ENCODE assay signal across 17 cellular contexts in the genomic region with DNA sequence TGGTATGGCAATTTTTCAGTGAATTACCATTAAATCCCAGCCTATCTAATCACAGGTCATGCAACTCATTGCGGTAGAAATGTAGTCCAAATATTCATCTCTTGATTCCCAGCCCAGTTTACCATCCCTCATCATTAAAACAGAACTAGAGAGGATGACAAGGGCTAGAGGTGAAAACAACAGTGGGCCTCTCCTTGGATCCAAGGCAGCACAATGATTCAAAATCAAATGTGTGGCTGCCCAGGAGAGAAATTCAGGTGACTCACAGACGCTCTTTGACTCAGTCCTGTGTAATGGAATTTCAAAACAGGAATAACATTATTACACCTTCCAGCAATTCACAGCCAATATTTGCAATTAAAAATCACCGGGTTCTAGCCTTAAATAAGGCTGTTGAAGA.
DNase-seq lines count a peak whose midpoint lies in the region; FAIRE-seq and TF ChIP-seq lines count a peak whose summit lies in the region.
"Had no signal": no experiment of that assay in that cellular context is flagged by ENCODE, and none has a peak within 500 bp of the region (broad histone marks: within the 10 kb centered on the region; RNA-seq: fewer than 3 reads in every experiment).

No MANE protein-coding gene starts in this region.

- FAIRE-seq in keratinocyte (lab: Jason Lieb, UNC) (peak; percentile 72), small intestine (lab: Jason Lieb, UNC) (no peak)
- FAIRE-seq: GM12892, K562 had no signal

- H3K27me3 ChIP-seq in keratinocyte (ENCODE audit: control insufficient read depth, extremely low read depth, insufficient read depth, low read length) = no peaks in the 10 kb centered on the region
- H3K27me3 ChIP-seq in small intestine (ENCODE audit: control insufficient read depth in 2 of 2, insufficient read depth in 2 of 2, low read length in 2 of 2) = no peaks in the 10 kb centered on the region
- H3K27me3 ChIP-seq: neural progenitor cell had no signal

- peaks cover 2% of the 10 kb centered on the region for H3K27me3 Mint-ChIP-seq in activated CD4-positive, alpha-beta T cell treated with anti-CD3 and anti-CD28 coated beads, Interleukin-2, amount 10 ng/mL, durations not matched to agents 24 days and 14 days

- POLR2A ChIA-PET in HEK293 (lab: Yijun Ruan, JAX) = no interaction called here

- H3K9me3 ChIP-seq in HEK293 (ENCODE audit: control insufficient read depth, insufficient read depth, low read depth, low read length) = no peaks in the 10 kb centered on the region
- no peaks in the 10 kb centered on the region for H3K9me3 ChIP-seq in keratinocyte (ENCODE audit: control insufficient read depth, low read depth, low read length)
- H3K9me3 ChIP-seq in small intestine (ENCODE audit: control insufficient read depth, low read depth) = no peaks in the 10 kb centered on the region
- H3K9me3 ChIP-seq: HAP-1 had no signal

- H3K4me3 ChIP-seq in HEK293 (ENCODE audit: low read depth, low read length) = no peak overlapping the region
- no peak overlapping the region for H3K4me3 ChIP-seq in astrocyte of the spinal cord (ENCODE audit: low read depth, low read length)
- no peak overlapping the region for H3K4me3 ChIP-seq in keratinocyte (ENCODE audit: control insufficient read depth in 2 of 3, extremely low read depth in 1 of 3, insufficient read depth in 2 of 3, low read depth in 1 of 3, low read length in 3 of 3)
- no peak overlapping the region for H3K4me3 ChIP-seq in small intestine (ENCODE audit: low read depth in 1 of 2, low read length in 2 of 2)
- H3K4me3 ChIP-seq: HAP-1, K562, neural progenitor cell had no signal

- no peak overlapping the region for H2AFZ ChIP-seq in keratinocyte (ENCODE audit: control insufficient read depth, low read length)
- H2AFZ ChIP-seq: neural progenitor cell had no signal

- intact Hi-C loops in activated CD4-positive, alpha-beta T cell treated with anti-CD3 and anti-CD28 coated beads, Interleukin-2, amount 10 ng/mL, durations not matched to agents 24 days and 14 days (cut with micrococcal nuclease) = no loop called here

- H3K4me2 ChIP-seq in keratinocyte (ENCODE audit: control insufficient read depth, extremely low read depth, insufficient read depth, low read depth, low read length) = peak overlapping the region; percentile 22
- H3K4me2 ChIP-seq: neural progenitor cell had no signal

- no peaks in the 10 kb centered on the region for H4K20me1 ChIP-seq in keratinocyte (ENCODE audit: control insufficient read depth, extremely low read depth, insufficient read depth, low read length)

- no peaks in the 10 kb centered on the region for H3K36me3 Mint-ChIP-seq in activated CD4-positive, alpha-beta T cell treated with anti-CD3 and anti-CD28 coated beads, Interleukin-2, amount 10 ng/mL, durations not matched to agents 24 days and 14 days (ENCODE audit: low read depth)
- H3K36me3 Mint-ChIP-seq: neural progenitor cell had no signal

- no peaks in the 10 kb centered on the region for H3K9me1 ChIP-seq in keratinocyte (ENCODE audit: control insufficient read depth, extremely low read depth, insufficient read depth, low read length)

- H3K27ac Mint-ChIP-seq in activated CD4-positive, alpha-beta T cell treated with anti-CD3 and anti-CD28 coated beads, Interleukin-2, amount 10 ng/mL, durations not matched to agents 24 days and 14 days = no peak overlapping the region
- H3K27ac Mint-ChIP-seq: neural progenitor cell had no signal

- no peak overlapping the region for H3K4me3 Mint-ChIP-seq in activated CD4-positive, alpha-beta T cell treated with anti-CD3 and anti-CD28 coated beads, Interleukin-2, amount 10 ng/mL, durations not matched to agents 24 days and 14 days
- H3K4me3 Mint-ChIP-seq: central memory CD8-positive, alpha-beta T cell; neural progenitor cell had no signal

- TF ChIP-seq CTCF in HEK293 (tag by site-specific recombination; IDR thresholded peaks at IDR 0.05) (no peak), astrocyte of the spinal cord (IDR thresholded peaks at IDR 0.05; ENCODE audit: low read depth, low read length) (no peak), keratinocyte (optimal IDR thresholded peaks at IDR 0.05 in 1 of 3, IDR thresholded peaks at IDR 0.05 in 1 of 3, conservative IDR thresholded peaks at IDR 0.05 in 1 of 3; ENCODE audit: extremely low read depth in 1 of 3, insufficient read depth in 2 of 3, low read length in 3 of 3) (no peak)

- H3K4me1 Mint-ChIP-seq in activated CD4-positive, alpha-beta T cell treated with anti-CD3 and anti-CD28 coated beads, Interleukin-2, amount 10 ng/mL, durations not matched to agents 24 days and 14 days = no peaks in the 10 kb centered on the region
- H3K4me1 Mint-ChIP-seq: central memory CD8-positive, alpha-beta T cell had no signal

- no peaks in the 10 kb centered on the region for H3K36me3 ChIP-seq in HEK293 (ENCODE audit: control insufficient read depth in 2 of 2, insufficient read depth in 1 of 2, low read length in 2 of 2)
- no peaks in the 10 kb centered on the region for H3K36me3 ChIP-seq in keratinocyte (ENCODE audit: control insufficient read depth in 2 of 2, extremely low read depth in 1 of 2, insufficient read depth in 2 of 2, low read length in 2 of 2)
- no peaks in the 10 kb centered on the region for H3K36me3 ChIP-seq in small intestine (ENCODE audit: control insufficient read depth in 2 of 2, insufficient read depth in 2 of 2, low read length in 2 of 2)
- H3K36me3 ChIP-seq: HAP-1, neural progenitor cell had no signal

- peaks cover 3% of the 10 kb centered on the region for H3K9me3 Mint-ChIP-seq in activated CD4-positive, alpha-beta T cell treated with anti-CD3 and anti-CD28 coated beads, Interleukin-2, amount 10 ng/mL, durations not matched to agents 24 days and 14 days
- H3K9me3 Mint-ChIP-seq: central memory CD8-positive, alpha-beta T cell had no signal

- H3K4me1 ChIP-seq in HEK293 (ENCODE audit: control insufficient read depth, insufficient read depth, low read length) (no peaks in the 10 kb centered on the region), keratinocyte (ENCODE audit: control insufficient read depth, extremely low read depth, insufficient read depth, low read length) (peaks cover 22% of the 10 kb centered on the region), small intestine (ENCODE audit: control insufficient read depth in 2 of 2, insufficient read depth in 1 of 2, low read depth in 1 of 2, low read length in 1 of 2) (no peaks in the 10 kb centered on the region)
- H3K4me1 ChIP-seq: HAP-1, neural progenitor cell had no signal

- CTCF ChIA-PET in HEK293 (lab: Yijun Ruan, JAX) = interaction anchor here (0.6 kb wide), 1 partner anchor 8 kb away, joined by 4 read pairs; no protein-coding TSS in a partner anchor

- no peak overlapping the region for H3K9ac ChIP-seq in keratinocyte (ENCODE audit: control insufficient read depth, extremely low read depth, insufficient read depth, low read length)
- H3K9ac ChIP-seq: neural progenitor cell had no signal

- dilution Hi-C loops in keratinocyte (cut with MboI; ENCODE audit: extremely low pct_ligation_motif_present, low sequenced_read_pairs) = no loop called here

- H3K27ac ChIP-seq in HEK293 (ENCODE audit: extremely low read depth, low read depth, low read length) (no peak overlapping the region), keratinocyte (ENCODE audit: control insufficient read depth, insufficient read depth, low read length) (peak overlapping the region; percentile 27), small intestine (ENCODE audit: low read depth in 1 of 2, low read length in 1 of 2) (no peak overlapping the region)
- H3K27ac ChIP-seq: neural progenitor cell had no signal

- H3K79me2 ChIP-seq in keratinocyte (ENCODE audit: control insufficient read depth, insufficient read depth, low read length) = no peaks in the 10 kb centered on the region

- DNase-seq in A172 (ENCODE audit: low spot score) (peak; percentile 84), astrocyte of the spinal cord (ENCODE audit: low read depth, low spot score) (peak; percentile 66), keratinocyte (ENCODE audit: low read depth, low spot score) (peak; percentile 15), dedifferentiated amniotic fluid mesenchymal stem cell (ENCODE audit: extremely low spot score) (no peak), small intestine (no peak), T-helper 2 cell (no peak)
- DNase-seq in activated CD4-positive, alpha-beta T cell treated with anti-CD3 and anti-CD28 coated beads, Interleukin-2, amount 10 ng/mL, durations not matched to agents 24 days and 14 days = no peak
- DNase-seq: DMS153; NCI-H1930; NK-92 treated with Interleukin-12 subunit alpha and Interleukin-12 subunit beta, amount 100 ng/mL, for 24 hours; stimulated activated CD4-positive, alpha-beta T cell treated with anti-CD3 and anti-CD28 coated beads, Interleukin-12 subunit alpha, Interleukin-12 subunit beta, amount 100 ng/mL, for 4 hours had no signal

- WGBS in small intestine, 3 donors = 84 to 89% (median 89%) methylated on average over 3 of the region's 3 CpGs

- in situ Hi-C loops in astrocyte of the spinal cord (cut with HindIII; ENCODE audit: low sequenced_read_pairs) = no loop called here

TF ChIP-seq in HEK293, 187 proteins besides CTCF, POLR2A, EP300 and RAD21:
- TF ChIP-seq ZNF530 (tag by site-specific recombination; IDR thresholded peaks at IDR 0.05; ENCODE audit: low read depth) (peak; percentile 44; the same call in 1 of the 2 replicates), KLF1 (tag by site-specific recombination; IDR thresholded peaks at IDR 0.05) (no peak)
TF ChIP-seq in HEK293: peak in this region for 1.

Comparison
In these comparisons a context has a peak if more than half of its experiments do, and no peak if none do; other contexts are left out.
1. DNase-seq: peak in A172 (single experiment), astrocyte of the spinal cord (single experiment) and keratinocyte (single experiment); none in dedifferentiated amniotic fluid mesenchymal stem cell (single experiment), small intestine (single experiment), T-helper 2 cell (0 of 5) and activated CD4-positive, alpha-beta T cell treated with anti-CD3 and anti-CD28 coated beads, Interleukin-2, amount 10 ng/mL, durations not matched to agents 24 days and 14 days (single experiment).